10 cellular contexts compared by ENCODE assay signal in genomic region chr1:87203890-87204289, GRCh38.
DNase-seq lines count a peak whose midpoint lies in the region; ATAC-seq and TF ChIP-seq lines count a peak whose summit lies in the region.
"Had no signal": no experiment of that assay in that cellular context is flagged by ENCODE, and none has a peak within 500 bp of the region (broad histone marks: within the 10 kb centered on the region; RNA-seq: fewer than 3 reads in every experiment).

No MANE protein-coding gene starts in this region.

- CTCF ChIA-PET in Panc1 (lab: Charles Lee), result interaction anchor here (0.6 kb wide), 1 partner anchor 499 kb away, joined by 4 read pairs; the partner anchor contains the start of gene SH3GLB1

- H3K36me3 ChIP-seq in Panc1 (ENCODE audit: control insufficient read depth, insufficient read depth, low read length), result no peaks in the 10 kb centered on the region
- H3K36me3 ChIP-seq in upper lobe of right lung, result no peaks in the 10 kb centered on the region
- no peaks in the 10 kb centered on the region for H3K36me3 ChIP-seq in mesendoderm (ENCODE audit: control insufficient read depth, insufficient read depth, low read length)

- no peak overlapping the region for H2AK5ac ChIP-seq in mesendoderm (ENCODE audit: low read length)

- H3K23ac ChIP-seq in mesendoderm (ENCODE audit: low read length), result no peak overlapping the region

- POLR2A ChIA-PET in Panc1 (lab: Charles Lee), result no interaction called here

- H3K79me1 ChIP-seq in mesendoderm (ENCODE audit: low read length), result no peaks in the 10 kb centered on the region

- DNase-seq in left cardiac atrium (peak; percentile 27), Right ventricle myocardium inferior (ENCODE audit: missing footprints) (no peak), Panc1 (ENCODE audit: low read depth, low spot score) (no peak), fibroblast of gingiva (ENCODE audit: low read depth) (peak; percentile 34), upper lobe of right lung (no peak), coronary artery (ENCODE audit: low spot score) (no peak), mesendoderm (no peak), middle frontal gyrus (ENCODE audit: extremely low spot score, low spot score) (no peak)
- DNase-seq: H7, NCI-H1105 treated with DMSO at 0.1 percent for 48 hours had no signal

- no peak overlapping the region for H4K5ac ChIP-seq in mesendoderm (ENCODE audit: low read length)

- H3K18ac ChIP-seq in mesendoderm (ENCODE audit: low read length), result no peak overlapping the region

- no peak overlapping the region for H4K8ac ChIP-seq in mesendoderm (ENCODE audit: low read depth, low read length)

- BruUV-seq in Panc1 (replicated peaks; lab: Mats Ljungman, UMichigan), result no TSS peak

- TF ChIP-seq CTCF in Panc1 (IDR thresholded peaks at IDR 0.05) (no peak), upper lobe of right lung (IDR thresholded peaks at IDR 0.05) (no peak), coronary artery (IDR thresholded peaks at IDR 0.05) (no peak)

- no peak overlapping the region for H3K9ac ChIP-seq in mesendoderm (ENCODE audit: low read length)

- H2BK5ac ChIP-seq in mesendoderm (ENCODE audit: low read length), result no peak overlapping the region

- H3K27ac ChIP-seq in Panc1 (ENCODE audit: low read length) (no peak overlapping the region), upper lobe of right lung (no peak overlapping the region), coronary artery (no peak overlapping the region), mesendoderm (ENCODE audit: low read depth, low read length) (no peak overlapping the region)

- no peak overlapping the region for H2BK15ac ChIP-seq in mesendoderm (replicated peaks; ENCODE audit: low read depth)

- intact Hi-C loops in left cardiac atrium (cut with DNase I) (no loop called here), Right ventricle myocardium inferior (cut with DNase I) (no loop called here), Panc1 (cut with micrococcal nuclease; ENCODE audit: unreplicated experiment) (no loop called here), upper lobe of right lung (cut with DNase I) (no loop called here)

- H3K27me3 ChIP-seq in Panc1 (ENCODE audit: control insufficient read depth, insufficient read depth, low read length) (no peaks in the 10 kb centered on the region; the same call in none of the 2 replicates), upper lobe of right lung (peaks cover 9% of the 10 kb centered on the region), mesendoderm (ENCODE audit: insufficient read depth, low read length, poor library complexity) (no peaks in the 10 kb centered on the region)

- no peak overlapping the region for H3K4me2 ChIP-seq in mesendoderm (ENCODE audit: low read length)

- H3K4ac ChIP-seq in mesendoderm (ENCODE audit: low read depth, low read length), result no peak overlapping the region

- ATAC-seq in left cardiac atrium (peak in 1 of 2 donors; percentile 92), Right ventricle myocardium inferior (no peak), Panc1 (peak; percentile 35; the same call in 1 of the 2 replicates), upper lobe of right lung (peak; percentile 51)

- H2BK120ac ChIP-seq in mesendoderm (ENCODE audit: low read depth, low read length), result no peak overlapping the region

- WGBS in mesendoderm (ENCODE audit: extremely low coverage, insufficient coverage, low lambda C conversion rate), result no CpG with 5 or more reads among the region's 5 CpGs

- no peaks in the 10 kb centered on the region for H3K79me2 ChIP-seq in mesendoderm (ENCODE audit: control insufficient read depth, insufficient read depth, low read length)

- H3K9me3 ChIP-seq in Panc1 (ENCODE audit: control insufficient read depth, insufficient read depth, low read depth, low read length) (no peaks in the 10 kb centered on the region), upper lobe of right lung (no peaks in the 10 kb centered on the region)

- H3K4me1 ChIP-seq in Panc1 (ENCODE audit: control insufficient read depth, insufficient read depth, low read length), result no peaks in the 10 kb centered on the region
- H3K4me1 ChIP-seq in upper lobe of right lung, result no peaks in the 10 kb centered on the region
- peaks cover 2% of the 10 kb centered on the region for H3K4me1 ChIP-seq in mesendoderm (ENCODE audit: control insufficient read depth, low read depth, low read length)

- in situ Hi-C loops in Panc1 (cut with HindIII; ENCODE audit: low pct_unique_long_range_greater_than_20kb, low sequenced_read_pairs), result no loop called here

- H3K4me3 ChIP-seq in Panc1 (ENCODE audit: low read depth in 2 of 2, low read length in 2 of 2) (no peak overlapping the region), upper lobe of right lung (no peak overlapping the region), coronary artery (no peak overlapping the region), mesendoderm (ENCODE audit: low read length) (no peak overlapping the region)

- H3K56ac ChIP-seq in mesendoderm (ENCODE audit: low read length), result no peak overlapping the region

Comparison
In these comparisons a context has a peak if more than half of its experiments do, and no peak if none do; other contexts are left out.
1. DNase-seq: peak in left cardiac atrium (single experiment) and fibroblast of gingiva (single experiment); none in Right ventricle myocardium inferior (single experiment), Panc1 (single experiment), upper lobe of right lung (single experiment), coronary artery (single experiment), mesendoderm (single experiment) and middle frontal gyrus (single experiment).